ENCODE assay signal across 25 cellular contexts in genomic region chr10:67401711-67402110, GRCh38.
"Had no signal": no experiment of that assay in that cellular context is flagged by ENCODE, and none has a peak within 500 bp of the region (broad histone marks: within the 10 kb centered on the region; RNA-seq: fewer than 3 reads in every experiment).

No MANE protein-coding gene starts in this region.

- H3K4me3 Mint-ChIP-seq: memory B cell, mesothelial cell of epicardium, natural killer cell, neural crest cell had no signal

- H3K27ac Mint-ChIP-seq: memory B cell, mesothelial cell of epicardium, natural killer cell, progenitor cell of endocrine pancreas had no signal

- ATAC-seq: left cardiac atrium, lower lobe of right lung, natural killer cell, pancreas, right cardiac atrium had no signal

- H3K36me3 ChIP-seq: left ventricle myocardium inferior, lower lobe of right lung, pancreas, stomach, thoracic aorta, transverse colon had no signal

- H3K27me3 ChIP-seq: dorsolateral prefrontal cortex, hepatocyte, stomach, transverse colon had no signal

- H3K79me2 ChIP-seq: hepatocyte had no signal

- H3K27ac ChIP-seq: dorsolateral prefrontal cortex, hepatocyte, left ventricle myocardium inferior, lower lobe of right lung, pancreas, stomach, thoracic aorta, transverse colon had no signal

- DNase-seq: cortex of kidney; dorsolateral prefrontal cortex; effector CD8-positive, alpha-beta T cell; foreskin melanocyte; head of caudate nucleus; left cardiac atrium; left ventricle myocardium inferior; lower lobe of right lung; natural killer cell; occipital lobe; pancreas; right cardiac atrium; small intestine; stimulated activated CD4-positive, alpha-beta T cell treated with anti-CD3 and anti-CD28 coated beads, Interleukin-12 subunit alpha, Interleukin-12 subunit beta, amount 100 ng/mL, for 4 hours; stimulated activated naive CD4-positive, alpha-beta T cell; stomach; substantia nigra; transverse colon had no signal

- H3K4me1 ChIP-seq: lower lobe of right lung, pancreas, stomach, transverse colon had no signal

- FAIRE-seq: keratinocyte, pancreas, small intestine had no signal

- H3K9me3 ChIP-seq: lower lobe of right lung, pancreas, thoracic aorta, transverse colon had no signal

- H3K27me3 Mint-ChIP-seq: memory B cell, progenitor cell of endocrine pancreas had no signal

- H3K4me3 ChIP-seq: dorsolateral prefrontal cortex, hepatocyte, left ventricle myocardium inferior, lower lobe of right lung, pancreas, stomach, thoracic aorta, transverse colon had no signal

- H3K4me1 Mint-ChIP-seq: memory B cell, mesothelial cell of epicardium, natural killer cell, neural crest cell had no signal

- H3K36me3 Mint-ChIP-seq: memory B cell, natural killer cell had no signal

- H2AFZ ChIP-seq: hepatocyte had no signal

- H3K4me2 ChIP-seq: hepatocyte had no signal
